In the genomic region with DNA sequence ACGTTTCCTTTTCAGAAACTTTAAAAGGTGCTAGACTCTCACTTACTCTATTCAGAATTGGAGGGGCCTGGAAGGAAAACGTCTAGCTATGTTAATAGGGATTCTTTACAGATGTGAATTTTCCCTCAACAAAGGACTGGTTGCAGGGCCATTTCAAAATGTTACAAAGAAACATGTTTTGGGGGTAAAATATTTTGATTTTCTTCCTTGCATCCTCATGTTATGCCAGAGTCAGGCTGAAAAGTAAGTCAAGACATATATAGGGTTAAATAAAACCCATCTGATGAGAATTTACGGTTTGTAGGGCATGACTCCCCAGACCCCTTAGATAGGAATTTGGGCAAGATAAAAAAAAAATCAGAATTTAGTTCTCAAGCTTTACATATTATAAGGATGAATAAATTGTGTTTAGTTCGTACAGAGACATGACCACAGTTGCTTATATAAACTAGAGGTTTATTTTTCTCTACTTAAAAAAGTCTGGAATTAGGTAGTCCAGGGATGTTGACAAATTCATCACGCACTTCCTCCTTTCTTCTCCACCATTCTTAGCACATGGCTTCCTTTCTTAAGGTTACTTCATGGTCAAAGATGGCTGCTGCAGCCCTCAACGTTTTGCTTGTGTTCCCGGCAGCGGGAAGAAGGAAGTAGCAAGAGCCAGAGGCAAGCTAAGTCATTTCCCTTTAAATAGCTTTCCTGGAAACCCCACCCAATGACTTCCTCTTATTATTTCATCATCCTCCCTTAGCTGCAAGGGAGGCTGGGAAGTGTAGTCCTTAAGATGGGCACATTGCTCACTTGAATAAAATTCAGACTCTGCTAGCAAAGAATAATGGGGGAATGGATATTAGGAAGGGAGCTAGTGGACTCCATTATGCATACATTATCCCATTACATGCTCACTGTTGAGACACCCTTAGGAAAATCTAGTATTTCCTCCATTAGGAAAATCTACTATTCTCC, we compare ENCODE assay signal across 8 cellular contexts. TPM values are rescaled to one million over a fixed set of nuclear protein-coding genes. Genes with fewer than 3 reads are reported as not detected.
DNase-seq lines count a peak whose midpoint lies in the region; ATAC-seq and TF ChIP-seq lines count a peak whose summit lies in the region.
"Not testable (repeated sequence)": the region's sequence is repeated elsewhere in the genome, so short reads cannot be mapped to it uniquely, and the experiment has no call there.

No MANE protein-coding gene starts in this region.

- not testable (repeated sequence) for H3K4me1 ChIP-seq in Loucy (ENCODE audit: insufficient read depth, low read length, poor library complexity, severe bottlenecking); fibroblast of lung (ENCODE audit: control insufficient read depth, extremely low read depth, insufficient read depth, low read length); tibial nerve

- TF ChIP-seq CTCF in Loucy (conservative IDR thresholded peaks at IDR 0.05; ENCODE audit: low read length); fibroblast of lung (conservative IDR thresholded peaks at IDR 0.05 in 1 of 2, IDR thresholded peaks at IDR 0.05 in 1 of 2; ENCODE audit: low read depth in 1 of 2, low read length in 2 of 2); tibial nerve (IDR thresholded peaks at IDR 0.05): not testable (repeated sequence)

- H3K4me2 ChIP-seq in Loucy (ENCODE audit: low read depth, low read length, poor library complexity, severe bottlenecking); fibroblast of lung (ENCODE audit: extremely low read depth, insufficient read depth, low read length): not testable (repeated sequence)

- H3K4me1 Mint-ChIP-seq in activated T-helper 17 cell treated with anti-CD3 and anti-CD28 coated beads, Interleukin-2, amount 50 U/mL, for 72 hours = peaks cover 18% of the 10 kb centered on the region
- peaks cover 14% of the 10 kb centered on the region for H3K4me1 Mint-ChIP-seq in memory B cell

- H3K9me3 Mint-ChIP-seq in activated T-helper 17 cell treated with anti-CD3 and anti-CD28 coated beads, Interleukin-2, amount 50 U/mL, for 72 hours; memory B cell: not testable (repeated sequence)

- whole genome bisulfite sequencing in tibial nerve, 2 donors = 61 to 63% methylated on average over 8 of the region's 8 CpGs

- not testable (repeated sequence) for H3K27me3 ChIP-seq in H7 (ENCODE audit: control insufficient read depth, insufficient read depth, low read length); fibroblast of lung (ENCODE audit: control insufficient read depth, insufficient read depth, low read length); tibial nerve
- peaks cover 15% of the 10 kb centered on the region for H3K27me3 ChIP-seq in Loucy (ENCODE audit: insufficient read depth, low read length, poor library complexity, severe bottlenecking)

- H3F3A ChIP-seq in Loucy (ENCODE audit: low read depth) = not testable (repeated sequence)

- not testable (repeated sequence) for H3K36me3 Mint-ChIP-seq in activated T-helper 17 cell treated with anti-CD3 and anti-CD28 coated beads, Interleukin-2, amount 50 U/mL, for 72 hours (ENCODE audit: low read depth); memory B cell

- not testable (repeated sequence) for H3K9ac ChIP-seq in Loucy (ENCODE audit: low read depth, low read length, poor library complexity, severe bottlenecking); fibroblast of lung (ENCODE audit: insufficient read depth, low read length)

- peak; percentile 95 for ATAC-seq in activated T-helper 17 cell treated with anti-CD3 and anti-CD28 coated beads, Interleukin-2, amount 50 U/mL, for 72 hours (replicated peaks)
- ATAC-seq in memory B cell (ENCODE audit: low read depth) = peak; percentile 84

- H3K79me2 ChIP-seq in Loucy (ENCODE audit: insufficient read depth, low read length); fibroblast of lung (ENCODE audit: control insufficient read depth, insufficient read depth, low read length): not testable (repeated sequence)

- not testable (repeated sequence) for H3K27me3 Mint-ChIP-seq in activated T-helper 17 cell treated with anti-CD3 and anti-CD28 coated beads, Interleukin-2, amount 50 U/mL, for 72 hours; memory B cell

- DNase-seq in EH (ENCODE audit: low read depth) (peak; percentile 92), H7 (peak; percentile 52), SIG-M5 treated with dmso at 0.1 percent for 504 hours (lab: John Stamatoyannopoulos, UW; ENCODE audit: unreplicated experiment) (peak; percentile 98), fibroblast of lung (ENCODE audit: low read depth in 2 of 2) (peak; percentile 89 to 94), memory B cell (ENCODE audit: low spot score in 2 of 2) (peak in 1 of 2 donors; percentile 24), tibial nerve (ENCODE audit: low spot score in 2 of 2) (peak in 1 of 2 donors; percentile 45)

- not testable (repeated sequence) for TF ChIP-seq POLR2A in tibial nerve (IDR thresholded peaks at IDR 0.05)

- H3K27ac Mint-ChIP-seq in activated T-helper 17 cell treated with anti-CD3 and anti-CD28 coated beads, Interleukin-2, amount 50 U/mL, for 72 hours = peak overlapping the region; percentile 86
- peak overlapping the region; percentile 38 for H3K27ac Mint-ChIP-seq in memory B cell

- H3K36me3 ChIP-seq in H7 (replicated peaks; ENCODE audit: control insufficient read depth, insufficient read depth, low read length); Loucy (ENCODE audit: insufficient read depth, low read length); fibroblast of lung (ENCODE audit: control insufficient read depth, insufficient read depth, low read length); tibial nerve: not testable (repeated sequence)

- not testable (repeated sequence) for H3K9me3 ChIP-seq in Loucy (ENCODE audit: insufficient read depth, low read depth, low read length); fibroblast of lung (ENCODE audit: control insufficient read depth, insufficient read depth, low read depth, low read length); tibial nerve

- not testable (repeated sequence) for H3K9me2 ChIP-seq in Loucy (replicated peaks; ENCODE audit: low read depth, low read length)

- not testable (repeated sequence) for H4K20me1 ChIP-seq in Loucy (ENCODE audit: insufficient read depth, low read length, poor library complexity, severe bottlenecking); fibroblast of lung (ENCODE audit: control insufficient read depth, extremely low read depth, insufficient read depth, low read length)

- TF ChIP-seq EP300 in tibial nerve (IDR thresholded peaks at IDR 0.05) = peak; percentile 66 to 82

- H3K4me3 Mint-ChIP-seq in activated T-helper 17 cell treated with anti-CD3 and anti-CD28 coated beads, Interleukin-2, amount 50 U/mL, for 72 hours = peak overlapping the region; percentile 63
- not testable (repeated sequence) for H3K4me3 Mint-ChIP-seq in memory B cell

- H3K4me3 ChIP-seq in H7 (ENCODE audit: insufficient read depth, low read depth, low read length); Loucy (ENCODE audit: low read length, poor library complexity, severe bottlenecking); fibroblast of lung (replicated peaks in 1 of 4; ENCODE audit: control extremely low read depth in 1 of 4, insufficient read depth in 1 of 4, low read depth in 3 of 4, low read length in 4 of 4); tibial nerve: not testable (repeated sequence)

- H3K27ac ChIP-seq in fibroblast of lung (ENCODE audit: insufficient read depth, low read length) = peak overlapping the region; percentile 43
- peak overlapping the region in 1 of 4 donors; percentile 24 for H3K27ac ChIP-seq in tibial nerve

- 0 out of 2 replicates have a peak overlapping the region, but pooled peaks have one; percentile 49 for H2AFZ ChIP-seq in Loucy (ENCODE audit: low read length)
- not testable (repeated sequence) for H2AFZ ChIP-seq in fibroblast of lung (ENCODE audit: low read length)

RNA-seq across cellular contexts. Expression of a gene that starts 12.7 kb away (rescaled TPM):
- 40.3 and 44.0 TPM in 2 replicates for total RNA-seq in H7 (2014; rRNA removed; shearing (Covaris generic))
- total RNA-seq in activated T-helper 17 cell treated with anti-CD3 and anti-CD28 coated beads, Interleukin-2, amount 50 U/mL, for 72 hours = 10 to 100 TPM; 46.1 to 58.1 TPM
- 45.2 and 57.3 TPM in 2 replicates for total RNA-seq in fibroblast of lung
- 33.2 and 37.5 TPM in 2 replicates for polyA plus RNA-seq in fibroblast of lung
- polyA plus RNA-seq in fibroblast of lung (2012) = 23.7 and 28.8 TPM in 2 replicates
- 35.9 and 46.1 TPM in 2 replicates for polyA minus RNA-seq in fibroblast of lung (ENCODE audit: low replicate concordance)
- total RNA-seq in tibial nerve = 10 to 100 TPM; 39.9 to 54.3 (median 50.6) TPM
